Comparison of ENCODE assay signal across 16 cellular contexts in genomic region chr20:54131675-54132611, GRCh38. TPM values are rescaled to one million over a fixed set of nuclear protein-coding genes. Genes with fewer than 3 reads are reported as not detected.
A peak's percentile ranks its signal among the peaks of the same experiment; 100 is the strongest.
DNase-seq lines count a peak whose midpoint lies in the region; ATAC-seq and TF ChIP-seq lines count a peak whose summit lies in the region.
"Had no signal": no experiment of that assay in that cellular context is flagged by ENCODE, and none has a peak within 500 bp of the region (broad histone marks: within the 10 kb centered on the region; RNA-seq: fewer than 3 reads in every experiment).

No MANE protein-coding gene starts in this region.

- H4K91ac ChIP-seq in mesenchymal stem cell (ENCODE audit: low read length) = no peak overlapping the region

- H3K18ac ChIP-seq in mesenchymal stem cell (ENCODE audit: low read depth in 1 of 2, low read length in 2 of 2) = peak overlapping the region in 1 of 2 experiments; percentile 38

- no peak for ATAC-seq in effector memory CD8-positive, alpha-beta T cell (replicated peaks)
- no peak for ATAC-seq in HG02678 (IDR thresholded peaks at IDR 0.05; ENCODE audit: unreplicated experiment)
- ATAC-seq: T-cell had no signal

- no peak overlapping the region for H2BK5ac ChIP-seq in mesenchymal stem cell (ENCODE audit: low read depth, low read length, poor library complexity, severe bottlenecking)

- H3K9ac ChIP-seq in mesenchymal stem cell (ENCODE audit: low read length) = peak overlapping the region; percentile 30

- H3K9me3 Mint-ChIP-seq in effector memory CD8-positive, alpha-beta T cell = no peaks in the 10 kb centered on the region

- no peak overlapping the region for H2AFZ ChIP-seq in mesenchymal stem cell (ENCODE audit: low read depth, low read length)

- TF ChIP-seq POLR2A in vagina (IDR thresholded peaks at IDR 0.05) = no peak

- H3K9me3 ChIP-seq in mesenchymal stem cell (ENCODE audit: control insufficient read depth, low read length) (peaks cover 3% of the 10 kb centered on the region), vagina (no peaks in the 10 kb centered on the region)
- H3K9me3 ChIP-seq: gastrocnemius medialis, pancreas, testis had no signal

- H3K27ac ChIP-seq in mesenchymal stem cell (ENCODE audit: low read length, poor library complexity, severe bottlenecking) (peak overlapping the region; percentile 96), vagina (peak overlapping the region; percentile 70)
- H3K27ac ChIP-seq: cardiac muscle cell, testis had no signal

- H3K27ac Mint-ChIP-seq in effector memory CD8-positive, alpha-beta T cell = no peak overlapping the region
- H3K27ac Mint-ChIP-seq: endodermal cell, T-cell, WTC11 had no signal

- H3K4me3 Mint-ChIP-seq in effector memory CD8-positive, alpha-beta T cell = no peak overlapping the region
- H3K4me3 Mint-ChIP-seq: endodermal cell, T-cell, WTC11 had no signal

- H3K4ac ChIP-seq in mesenchymal stem cell (ENCODE audit: low read depth in 1 of 2, low read length in 2 of 2) = no peak overlapping the region

- H2BK15ac ChIP-seq in mesenchymal stem cell (ENCODE audit: low read depth, poor library complexity, severe bottlenecking) = no peak overlapping the region

- no peaks in the 10 kb centered on the region for H3K79me1 ChIP-seq in mesenchymal stem cell (replicated peaks; ENCODE audit: low read length, poor library complexity, severe bottlenecking)

- no peaks in the 10 kb centered on the region for H3K36me3 Mint-ChIP-seq in effector memory CD8-positive, alpha-beta T cell (ENCODE audit: insufficient read depth)
- H3K36me3 Mint-ChIP-seq: T-cell, WTC11 had no signal

- peaks cover 6% of the 10 kb centered on the region for H3K4me1 ChIP-seq in mesenchymal stem cell (ENCODE audit: control insufficient read depth, insufficient read depth, low read depth, low read length)
- peaks cover 5% of the 10 kb centered on the region for H3K4me1 ChIP-seq in vagina
- H3K4me1 ChIP-seq: gastrocnemius medialis, testis had no signal

- no peak overlapping the region for H3K23ac ChIP-seq in mesenchymal stem cell (ENCODE audit: low read length in 2 of 2)

- H2BK12ac ChIP-seq in mesenchymal stem cell (ENCODE audit: low read length in 2 of 2) = peak overlapping the region; percentile 2 to 75

- no peaks in the 10 kb centered on the region for H3K4me1 Mint-ChIP-seq in effector memory CD8-positive, alpha-beta T cell (ENCODE audit: low read depth in 2 of 2)
- H3K4me1 Mint-ChIP-seq: T-cell had no signal

- H3K27me3 ChIP-seq in mesenchymal stem cell (ENCODE audit: control insufficient read depth in 1 of 2, insufficient read depth in 1 of 2, low read length in 2 of 2) (peaks cover 0 to 6% of the 10 kb centered on the region in 2 experiments), vagina (no peaks in the 10 kb centered on the region)
- H3K27me3 ChIP-seq: cardiac muscle cell, gastrocnemius medialis, pancreas, testis had no signal

- H3K36me3 ChIP-seq in mesenchymal stem cell (ENCODE audit: control insufficient read depth in 1 of 2, insufficient read depth in 2 of 2, low read depth in 1 of 2, low read length in 2 of 2) (no peaks in the 10 kb centered on the region), vagina (no peaks in the 10 kb centered on the region)
- H3K36me3 ChIP-seq: cardiac muscle cell, gastrocnemius medialis, pancreas had no signal

- peak overlapping the region; percentile 0 for H2AK5ac ChIP-seq in mesenchymal stem cell (ENCODE audit: low read length, severe bottlenecking)

- WGBS in mesenchymal stem cell = 89% methylated on average over 8 of the region's 8 CpGs

- H3K4me3 ChIP-seq in mesenchymal stem cell (ENCODE audit: insufficient read depth in 1 of 2, low read depth in 1 of 2, low read length in 2 of 2) (peak overlapping the region in 1 of 2 experiments; percentile 2), vagina (no peak overlapping the region)
- H3K4me3 ChIP-seq: cardiac muscle cell, gastrocnemius medialis, pancreas, testis had no signal

- peak overlapping the region; percentile 35 for H3K4me2 ChIP-seq in mesenchymal stem cell (ENCODE audit: low read length, poor library complexity, severe bottlenecking)

- no peak overlapping the region for H3K14ac ChIP-seq in mesenchymal stem cell (ENCODE audit: low read length in 2 of 2)

- intact Hi-C loops in vagina (cut with DNase I) = no loop called here

- peaks cover 0 to 6% of the 10 kb centered on the region in 2 donors for H3K27me3 Mint-ChIP-seq in effector memory CD8-positive, alpha-beta T cell

- H4K8ac ChIP-seq in mesenchymal stem cell (ENCODE audit: low read length) = no peak overlapping the region

- no peak for TF ChIP-seq CTCF in vagina (IDR thresholded peaks at IDR 0.05)

- H2BK120ac ChIP-seq in mesenchymal stem cell (ENCODE audit: low read depth, low read length) = no peak overlapping the region

- peak; percentile 10 to 54 for DNase-seq in NCI-H524 (lab: John Stamatoyannopoulos, UW)
- no peak for DNase-seq in NCI-H524 treated with DMSO at 0.1 percent for 48 hours (lab: John Stamatoyannopoulos, UW)
- peak; percentile 51 for DNase-seq in amniotic epithelial cell (ENCODE audit: low read depth)
- no peak for DNase-seq in mesenchymal stem cell
- DNase-seq in vagina (ENCODE audit: extremely low spot score in 2 of 2) = no peak
- DNase-seq in NCI-H1694 (lab: John Stamatoyannopoulos, UW) = no peak
- DNase-seq in effector memory CD8-positive, alpha-beta T cell = no peak
- DNase-seq: activated naive CD4-positive, alpha-beta T cell; pancreas; T-cell; testis had no signal

RNA-seq across cellular contexts. Expression of gene CYP24A1, which starts 41.8 kb away (rescaled TPM):
- polyA plus RNA-seq in mesenchymal stem cell (2013, experiment 1 of 2) = not detected
- not detected for polyA plus RNA-seq in mesenchymal stem cell (2013, experiment 2 of 2)
- total RNA-seq in vagina = 5.9 TPM
- total RNA-seq: cardiac muscle cell, WTC11 had no signal
- polyA plus RNA-seq: cardiac muscle cell, pancreas had no signal

Comparison
In these comparisons a context has a peak if more than half of its experiments do, and no peak if none do; other contexts are left out.
1. DNase-seq: peak in NCI-H524 (2 of 2) and amniotic epithelial cell (single experiment); none in NCI-H524 treated with DMSO at 0.1 percent for 48 hours (single experiment), mesenchymal stem cell (single experiment), vagina (0 of 2), NCI-H1694 (single experiment) and effector memory CD8-positive, alpha-beta T cell (0 of 3).